ENCODE assay signal across 1 cellular context in the genomic region with DNA sequence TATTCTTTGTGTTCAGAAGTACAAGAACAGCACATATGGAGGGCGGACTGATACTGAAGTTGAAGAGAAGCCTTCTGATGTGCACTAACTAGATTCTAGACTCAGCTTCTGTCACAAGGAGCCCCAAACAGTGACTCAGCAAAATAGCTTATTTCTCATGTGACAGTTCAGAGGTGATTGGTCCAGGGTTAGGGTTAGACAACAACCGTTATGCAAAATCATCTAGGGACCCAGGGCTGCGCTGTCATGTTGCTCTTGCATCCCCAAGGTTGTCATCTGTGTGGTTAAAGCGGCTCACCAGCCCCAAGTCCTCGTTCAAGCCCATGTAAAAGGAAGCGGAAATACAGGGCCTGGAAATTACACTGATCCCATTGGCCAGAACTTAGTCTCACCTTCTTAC. TPM values are rescaled to one million over a fixed set of nuclear protein-coding genes. Genes with fewer than 3 reads are reported as not detected.
"Had no signal": no experiment of that assay in that cellular context is flagged by ENCODE, and none has a peak within 500 bp of the region (broad histone marks: within the 10 kb centered on the region; RNA-seq: fewer than 3 reads in every experiment).

No MANE protein-coding gene starts in this region.

RNA-seq across cellular contexts. Expression of gene NPIPB9, which starts 30.1 kb away (rescaled TPM):
- total RNA-seq: M059J had no signal
